ENCODE assay signal across 8 cellular contexts in genomic region chr14:72420749-72421452, GRCh38.
DNase-seq lines count a peak whose midpoint lies in the region; ATAC-seq, FAIRE-seq and TF ChIP-seq lines count a peak whose summit lies in the region.

No MANE protein-coding gene starts in this region.

- peak; percentile 91 for TF ChIP-seq CTCF in GM10266 (IDR thresholded peaks at IDR 0.05; ENCODE audit: control insufficient read depth, insufficient read depth, low read depth, missing control alignments)
- peak; percentile 64 to 88 (median 83) for TF ChIP-seq CTCF in K562 (IDR thresholded peaks at IDR 0.05 in 2 of 3, conservative IDR thresholded peaks at IDR 0.05 in 1 of 3; ENCODE audit: insufficient read depth in 2 of 3, low read depth in 1 of 3, low read length in 3 of 3)

- no peaks in the 10 kb centered on the region for H4K20me1 ChIP-seq in K562 (replicated peaks; ENCODE audit: control insufficient read depth, insufficient read depth, low read length)

- H3K9me3 ChIP-seq in K562 (replicated peaks; ENCODE audit: control insufficient read depth, insufficient read depth, low read depth, low read length) = no peaks in the 10 kb centered on the region

- in situ Hi-C loops in K562 (cut with MboI) = no loop called here

- no peak overlapping the region for H3K4me2 ChIP-seq in K562 (ENCODE audit: insufficient read depth, low read length)

- POLR2A ChIA-PET in K562 (lab: Yijun Ruan, JAX) = no interaction called here

- peak; percentile 71 for ATAC-seq in K562
- ATAC-seq in HG03460 (IDR thresholded peaks at IDR 0.05; ENCODE audit: unreplicated experiment) = no peak
- ATAC-seq in GM19397 (IDR thresholded peaks at IDR 0.05; ENCODE audit: unreplicated experiment) = no peak

- H2AFZ ChIP-seq in K562 (ENCODE audit: low read depth, low read length) = no peak overlapping the region

- H3K4me3 ChIP-seq in K562 = no peak overlapping the region

- CTCF ChIA-PET in K562 (lab: Yijun Ruan, JAX; ENCODE audit: low intra/inter-chr PET ratio) = no interaction called here

- no peaks in the 10 kb centered on the region for H3K27me3 ChIP-seq in K562 (ENCODE audit: control insufficient read depth in 2 of 2, insufficient read depth in 2 of 2, low read length in 2 of 2)

- H3K9ac ChIP-seq in K562 (ENCODE audit: insufficient read depth in 1 of 2, low read depth in 2 of 2, low read length in 2 of 2) = no peak overlapping the region

- DNase-seq in GM10266 (ENCODE audit: extremely low spot score) = peak; percentile 61
- peak; percentile 53 for DNase-seq in NAMALWA (ENCODE audit: low spot score)
- peak; percentile 67 for DNase-seq in T-helper 9 cell
- peak; percentile 41 to 66 (median 64) for DNase-seq in K562 (ENCODE audit: extremely low read depth in 1 of 4, low spot score in 3 of 4)
- peak; percentile 82 for DNase-seq in iPS-NIHi11 (ENCODE audit: low spot score)
- DNase-seq in stimulated activated CD4-positive, alpha-beta T cell treated with anti-CD3 and anti-CD28 coated beads, Interleukin-12 subunit alpha, Interleukin-12 subunit beta, amount 100 ng/mL, for 48 hours (ENCODE audit: low read depth in 2 of 3, low spot score in 1 of 3) = peak; percentile 62 to 90 (median 71)

- intact Hi-C loops in K562 (cut with micrococcal nuclease) = loop anchor here (5.0 kb wide), 1 partner anchor 399 kb away; no protein-coding TSS in a partner anchor

- TF ChIP-seq RAD21 in K562 (CRISPR knock-in tag; conservative IDR thresholded peaks at IDR 0.05 in 1 of 2, IDR thresholded peaks at IDR 0.05 in 1 of 2) = peak; percentile 48 to 75

- no peak overlapping the region for H3K27ac ChIP-seq in K562 (ENCODE audit: extremely low read depth, low read depth, low read length)

- no peak for TF ChIP-seq POLR2A in K562 (conservative IDR thresholded peaks at IDR 0.05)

- H3K4me1 ChIP-seq in K562 (replicated peaks in 1 of 2; ENCODE audit: control insufficient read depth in 2 of 2, insufficient read depth in 2 of 2, low read length in 2 of 2) = no peaks in the 10 kb centered on the region

- H3K36me3 ChIP-seq in K562 (ENCODE audit: control insufficient read depth, insufficient read depth, low read length) = no peaks in the 10 kb centered on the region

- no TSS peak for BruUV-seq in K562 (replicated peaks; lab: Mats Ljungman, UMichigan)

- TF ChIP-seq EP300 in K562 (IDR thresholded peaks at IDR 0.05; ENCODE audit: low read length) = no peak

- no peak for FAIRE-seq in K562 (lab: Jason Lieb, UNC)

- no peaks in the 10 kb centered on the region for H3K9me1 ChIP-seq in K562 (ENCODE audit: control insufficient read depth, insufficient read depth, low read length)

- no peaks in the 10 kb centered on the region for H3K79me2 ChIP-seq in K562 (ENCODE audit: control insufficient read depth, insufficient read depth, low read length)

- 2% methylated on average over 16 of the region's 16 CpGs for WGBS in K562 (ENCODE audit: insufficient coverage, low coverage, missing lambda C conversion rate)

TF ChIP-seq in K562, 482 proteins besides CTCF, POLR2A, EP300 and RAD21:
- no peak for TF ChIP-seq NCOR1 (IDR thresholded peaks at IDR 0.05)
- TF ChIP-seq ZSCAN29 (IDR thresholded peaks at IDR 0.05) = no peak
- no peak for TF ChIP-seq ZNF511 (CRISPR knock-in tag; IDR thresholded peaks at IDR 0.05)
- no peak for TF ChIP-seq HDAC6 (IDR thresholded peaks at IDR 0.05; ENCODE audit: low read depth, low read length)
- TF ChIP-seq SMC3 (conservative IDR thresholded peaks at IDR 0.05; ENCODE audit: insufficient read depth, low read depth, low read length) = peak; percentile 44
- no peak for TF ChIP-seq FOXA3 (CRISPR knock-in tag; conservative IDR thresholded peaks at IDR 0.05 in 1 of 2, IDR thresholded peaks at IDR 0.05 in 1 of 2)
- TF ChIP-seq E2F6 (IDR thresholded peaks at IDR 0.05; ENCODE audit: borderline replicate concordance in 1 of 2, extremely low read depth in 1 of 2, insufficient read depth in 1 of 2, insufficient read length in 1 of 2, low read depth in 1 of 2, low read length in 1 of 2, poor library complexity in 1 of 2, severe bottlenecking in 1 of 2) = no peak
- no peak for TF ChIP-seq HOMEZ (CRISPR knock-in tag; IDR thresholded peaks at IDR 0.05)
- peak; percentile 55; the same call in 1 of the 2 replicates for TF ChIP-seq STAG1 (CRISPR knock-in tag; IDR thresholded peaks at IDR 0.05; ENCODE audit: borderline replicate concordance)
- no peak for TF ChIP-seq ZNF12 (CRISPR knock-in tag; IDR thresholded peaks at IDR 0.05)
